In genomic region chr17:5921919-5922318, GRCh38 we compare ENCODE assay signal across 20 cellular contexts.
DNase-seq lines count a peak whose midpoint lies in the region; ATAC-seq and TF ChIP-seq lines count a peak whose summit lies in the region.
"Had no signal": no experiment of that assay in that cellular context is flagged by ENCODE, and none has a peak within 500 bp of the region (broad histone marks: within the 10 kb centered on the region; RNA-seq: fewer than 3 reads in every experiment).

No MANE protein-coding gene starts in this region.

- CTCF ChIA-PET in MCF 10A (lab: Yijun Ruan, JAX): no interaction called here
- CTCF ChIA-PET in CD8-positive, alpha-beta T cell (lab: Charles Lee): no interaction called here

- no TSS peak for BruUV-seq in MCF 10A (replicated peaks; lab: Mats Ljungman, UMichigan)

- intact Hi-C loops in MCF 10A (cut with micrococcal nuclease): no loop called here
- intact Hi-C loops in breast epithelium (cut with DNase I; ENCODE audit: low total_unique reads): no loop called here
- intact Hi-C loops in CD8-positive, alpha-beta T cell (cut with DNase I, micrococcal nuclease): no loop called here

- no peak overlapping the region for H3K4me3 ChIP-seq in breast epithelium
- no peak overlapping the region for H3K4me3 ChIP-seq in CD8-positive, alpha-beta T cell (ENCODE audit: low read depth, low read length)
- H3K4me3 ChIP-seq: HAP-1, lung, right atrium auricular region, SK-N-MC had no signal

- no peak overlapping the region for H3K27ac Mint-ChIP-seq in MCF 10A (ENCODE audit: low read depth, unreplicated experiment)
- H3K27ac Mint-ChIP-seq in CD8-positive, alpha-beta T cell: no peak overlapping the region
- H3K27ac Mint-ChIP-seq: activated T-cell treated with anti-CD3 and anti-CD28 coated beads, Interleukin-2, amount 50 U/mL, for 72 hours; CD14-positive monocyte; nephron progenitor cell had no signal

- no peaks in the 10 kb centered on the region for H3K9me3 Mint-ChIP-seq in MCF 10A (ENCODE audit: unreplicated experiment)
- no peaks in the 10 kb centered on the region for H3K9me3 Mint-ChIP-seq in CD8-positive, alpha-beta T cell
- H3K9me3 Mint-ChIP-seq: activated T-cell treated with anti-CD3 and anti-CD28 coated beads, Interleukin-2, amount 50 U/mL, for 72 hours; nephron progenitor cell had no signal

- POLR2A ChIA-PET in MCF 10A (lab: Yijun Ruan, JAX): no interaction called here
- POLR2A ChIA-PET in CD8-positive, alpha-beta T cell (lab: Charles Lee): no interaction called here

- H3K4me1 ChIP-seq in breast epithelium: no peaks in the 10 kb centered on the region
- H3K4me1 ChIP-seq in CD8-positive, alpha-beta T cell (ENCODE audit: insufficient read depth, low read length): no peaks in the 10 kb centered on the region
- H3K4me1 ChIP-seq: right atrium auricular region had no signal

- TF ChIP-seq POLR2A in breast epithelium (IDR thresholded peaks at IDR 0.05): no peak

- no peaks in the 10 kb centered on the region for H3K9me3 ChIP-seq in breast epithelium
- H3K9me3 ChIP-seq in CD8-positive, alpha-beta T cell (ENCODE audit: low read length): no peaks in the 10 kb centered on the region
- H3K9me3 ChIP-seq: HAP-1, right atrium auricular region had no signal

- H3K4me3 Mint-ChIP-seq in MCF 10A (ENCODE audit: unreplicated experiment): no peak overlapping the region
- H3K4me3 Mint-ChIP-seq in CD8-positive, alpha-beta T cell: no peak overlapping the region
- H3K4me3 Mint-ChIP-seq: activated T-cell treated with anti-CD3 and anti-CD28 coated beads, Interleukin-2, amount 50 U/mL, for 72 hours; CD14-positive monocyte; nephron progenitor cell had no signal

- peaks cover 0 to 5% of the 10 kb centered on the region in 2 donors for H3K27me3 ChIP-seq in breast epithelium
- H3K27me3 ChIP-seq in CD8-positive, alpha-beta T cell (ENCODE audit: insufficient read depth, low read length): no peaks in the 10 kb centered on the region
- H3K27me3 ChIP-seq: right atrium auricular region had no signal

- ATAC-seq in CD8-positive, alpha-beta T cell: no peak
- no peak for ATAC-seq in GM21447 (IDR thresholded peaks at IDR 0.05; ENCODE audit: unreplicated experiment)
- ATAC-seq: activated T-cell treated with anti-CD3 and anti-CD28 coated beads, Interleukin-2, amount 50 U/mL, for 72 hours had no signal

- DNase-seq in MCF 10A (ENCODE audit: unreplicated experiment) (peak; percentile 73), breast epithelium (ENCODE audit: low spot score in 2 of 2) (no peak), SW480 (ENCODE audit: low spot score) (peak; percentile 91), left kidney (ENCODE audit: low read depth, low spot score) (peak; percentile 22), GDM1 (lab: John Stamatoyannopoulos, UW) (no peak), inferior parietal cortex (ENCODE audit: extremely low spot score) (no peak)
- DNase-seq in CD8-positive, alpha-beta T cell: no peak
- DNase-seq: activated T-cell treated with anti-CD3 and anti-CD28 coated beads, Interleukin-2, amount 50 U/mL, for 72 hours; DMS79; NCI-H1436; NCI-H2227 treated with DMSO at 0.1 percent for 48 hours; nephron progenitor cell; substantia nigra had no signal

- H3K27ac ChIP-seq in breast epithelium: no peak overlapping the region
- H3K27ac ChIP-seq in CD8-positive, alpha-beta T cell (ENCODE audit: low read depth, low read length): no peak overlapping the region
- H3K27ac ChIP-seq: 22Rv1, right atrium auricular region, SK-N-MC had no signal

- no peaks in the 10 kb centered on the region for H3K36me3 Mint-ChIP-seq in MCF 10A (ENCODE audit: insufficient read depth, unreplicated experiment)
- no peaks in the 10 kb centered on the region for H3K36me3 Mint-ChIP-seq in CD8-positive, alpha-beta T cell
- H3K36me3 Mint-ChIP-seq: CD14-positive monocyte had no signal

- TF ChIP-seq CTCF in MCF 10A (IDR thresholded peaks at IDR 0.05; ENCODE audit: unreplicated experiment) (no peak), breast epithelium (IDR thresholded peaks at IDR 0.05) (no peak)
- no peak for TF ChIP-seq CTCF in CD8-positive, alpha-beta T cell (IDR thresholded peaks at IDR 0.05)

- no peaks in the 10 kb centered on the region for H3K4me1 Mint-ChIP-seq in MCF 10A (ENCODE audit: insufficient read depth, unreplicated experiment)
- no peaks in the 10 kb centered on the region for H3K4me1 Mint-ChIP-seq in CD8-positive, alpha-beta T cell (ENCODE audit: low read depth)
- H3K4me1 Mint-ChIP-seq: CD14-positive monocyte had no signal

- no peaks in the 10 kb centered on the region for H3K36me3 ChIP-seq in breast epithelium
- no peaks in the 10 kb centered on the region for H3K36me3 ChIP-seq in CD8-positive, alpha-beta T cell (ENCODE audit: insufficient read depth, low read length)
- H3K36me3 ChIP-seq: HAP-1, right atrium auricular region had no signal

- H3K27me3 Mint-ChIP-seq in MCF 10A (ENCODE audit: insufficient read depth, unreplicated experiment): peaks cover 36% of the 10 kb centered on the region
- H3K27me3 Mint-ChIP-seq in CD8-positive, alpha-beta T cell (ENCODE audit: low read depth): peaks cover 11% of the 10 kb centered on the region

Comparison
In these comparisons a context has a peak if more than half of its experiments do, and no peak if none do; other contexts are left out.
1. DNase-seq: peak in MCF 10A (single experiment), SW480 (single experiment) and left kidney (single experiment); none in breast epithelium (0 of 2), GDM1 (single experiment), inferior parietal cortex (single experiment) and CD8-positive, alpha-beta T cell (0 of 7).